In the genomic region with DNA sequence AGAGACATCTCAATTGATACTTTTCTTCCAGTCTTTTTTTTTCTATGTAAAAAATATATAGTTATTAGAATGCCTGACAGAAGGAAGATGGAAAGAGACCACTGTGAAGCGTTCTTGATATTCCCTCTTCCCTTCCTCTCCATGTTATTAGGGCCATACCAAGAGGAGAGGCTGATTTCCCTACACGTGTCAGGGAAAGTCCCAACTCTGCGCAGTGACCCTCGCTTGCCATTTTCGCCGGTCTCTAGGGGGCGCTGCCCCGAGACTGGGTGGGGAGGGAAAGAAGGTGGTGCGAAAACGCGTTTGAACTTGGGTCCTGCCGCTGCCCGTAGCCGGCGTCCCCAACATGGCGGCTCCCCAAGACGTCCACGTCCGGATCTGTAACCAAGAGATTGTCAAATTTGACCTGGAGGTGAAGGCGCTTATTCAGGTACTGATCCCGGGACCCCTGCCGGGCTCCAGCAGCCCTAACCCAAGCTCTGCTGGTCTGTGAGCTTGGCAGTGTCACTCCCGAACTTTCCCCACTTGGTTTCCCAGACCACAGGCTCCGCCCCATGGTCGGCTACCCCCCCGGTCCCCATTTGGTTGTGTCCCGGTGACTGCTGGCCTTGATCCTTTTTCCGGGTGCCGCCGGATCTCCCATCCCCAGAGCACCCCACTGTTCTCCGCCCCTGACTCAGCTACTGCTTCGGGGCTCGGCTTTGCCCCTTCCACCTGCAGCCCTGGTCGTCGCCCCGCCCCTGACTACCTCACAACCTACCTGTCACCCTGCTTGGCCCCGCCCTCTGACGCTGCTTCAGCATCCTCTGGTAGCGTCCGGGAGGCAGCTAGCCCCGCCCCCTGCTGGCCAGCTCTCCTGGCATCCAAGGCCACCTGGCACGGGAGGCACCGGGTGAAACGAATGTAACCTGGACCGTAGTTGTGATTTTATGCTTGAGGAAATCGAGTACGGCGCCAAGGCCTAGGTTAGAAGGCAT, we compare ENCODE assay signal across 8 cellular contexts. TPM values are rescaled to one million over a fixed set of nuclear protein-coding genes. Genes with fewer than 3 reads are reported as not detected.
A peak's percentile ranks its signal among the peaks of the same experiment; 100 is the strongest.
DNase-seq lines count a peak whose midpoint lies in the region; ATAC-seq and TF ChIP-seq lines count a peak whose summit lies in the region.

A gene with protein sequence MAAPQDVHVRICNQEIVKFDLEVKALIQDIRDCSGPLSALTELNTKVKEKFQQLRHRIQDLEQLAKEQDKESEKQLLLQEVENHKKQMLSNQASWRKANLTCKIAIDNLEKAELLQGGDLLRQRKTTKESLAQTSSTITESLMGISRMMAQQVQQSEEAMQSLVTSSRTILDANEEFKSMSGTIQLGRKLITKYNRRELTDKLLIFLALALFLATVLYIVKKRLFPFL (plus strand): TSS at position 332 of the 977 bp plus-strand sequence. CDS start 15 bp downstream, at position 347.

- H3K9ac ChIP-seq in skeletal muscle tissue (ENCODE audit: low read depth in 1 of 3, low read length in 3 of 3): peak within 1 kb of the TSS; percentile 85 to 95 (median 88)

- TF ChIP-seq CTCF in AG04450 (IDR thresholded peaks at IDR 0.05; ENCODE audit: low read depth, low read length) (peak; percentile 99), VCaP (conservative IDR thresholded peaks at IDR 0.05) (peak; percentile 88), breast epithelium (IDR thresholded peaks at IDR 0.05) (peak; percentile 89 to 93 (median 93))

- peak; percentile 31 for TF ChIP-seq POLR2A in breast epithelium (IDR thresholded peaks at IDR 0.05)

- ATAC-seq in GM18873 (IDR thresholded peaks at IDR 0.05; ENCODE audit: low FRiP score, unreplicated experiment) (peak; percentile 82), HG03139 (IDR thresholded peaks at IDR 0.05; ENCODE audit: unreplicated experiment) (peak; percentile 93)

- no peaks in the 10 kb centered on the region for H3K27me3 ChIP-seq in AG04450 (ENCODE audit: control insufficient read depth, insufficient read depth, low read length)
- H3K27me3 ChIP-seq in breast epithelium: no peaks in the 10 kb centered on the region
- no peaks in the 10 kb centered on the region for H3K27me3 ChIP-seq in skeletal muscle tissue (ENCODE audit: control insufficient read depth in 3 of 3, insufficient read depth in 3 of 3, low read length in 3 of 3)

- H3K4me1 ChIP-seq in breast epithelium (no peaks in the 10 kb centered on the region), skeletal muscle tissue (ENCODE audit: control insufficient read depth in 3 of 3, insufficient read depth in 3 of 3, low read length in 3 of 3) (peaks cover 5 to 10% (median 5%) of the 10 kb centered on the region in 3 donors)

- peak within 1 kb of the TSS; percentile 100 for H3K4me3 ChIP-seq in AG04450 (ENCODE audit: low read depth, low read length)
- peak within 1 kb of the TSS; percentile 76 to 91 (median 81) for H3K4me3 ChIP-seq in breast epithelium
- H3K4me3 ChIP-seq in iPS-18c (ENCODE audit: insufficient read depth, low read depth, low read length): peak within 1 kb of the TSS; percentile 95
- peak within 1 kb of the TSS; percentile 90 to 97 (median 90) for H3K4me3 ChIP-seq in skeletal muscle tissue (ENCODE audit: low read length in 3 of 3)

- DNase-seq in AG04450 (ENCODE audit: low read depth, low spot score): peak; percentile 91
- DNase-seq in NCI-H2196 treated with DMSO at 0.1 percent for 48 hours (lab: John Stamatoyannopoulos, UW; ENCODE audit: unreplicated experiment): peak; percentile 92
- peak; percentile 98 to 99 for DNase-seq in breast epithelium (ENCODE audit: low spot score in 2 of 2)

- H3K36me3 ChIP-seq in breast epithelium: no peaks in the 10 kb centered on the region
- peaks cover 9 to 12% (median 9%) of the 10 kb centered on the region in 3 donors for H3K36me3 ChIP-seq in skeletal muscle tissue (ENCODE audit: control insufficient read depth in 3 of 3, insufficient read depth in 3 of 3, low read length in 3 of 3)

- CTCF ChIA-PET in AG04450 (lab: Charles Lee): interaction anchor here (0.5 to 3.3 kb wide), 16 partner anchors 9 to 471 kb away, joined by 3 to 20 read pairs (median 4); a partner anchor contains a TSS

- H3K9me3 ChIP-seq in AG04450 (ENCODE audit: control insufficient read depth, insufficient read depth, low read length) (peaks cover 3% of the 10 kb centered on the region; the same call in 1 of the 2 replicates), breast epithelium (no peaks in the 10 kb centered on the region), iPS-18c (ENCODE audit: control insufficient read depth, insufficient read depth, low read length) (no peaks in the 10 kb centered on the region), skeletal muscle tissue (ENCODE audit: control insufficient read depth in 3 of 3, low read length in 3 of 3) (no peaks in the 10 kb centered on the region)

- POLR2A ChIA-PET in AG04450 (lab: Yijun Ruan, JAX): interaction anchor here (0.6 kb wide), 2 partner anchors 86 to 206 kb away, joined by 3 to 4 read pairs; no protein-coding TSS in a partner anchor

- H3K27ac ChIP-seq in AG04450 (ENCODE audit: low read depth, low read length) (peak within 1 kb of the TSS; percentile 69), VCaP (peak within 1 kb of the TSS; percentile 80), breast epithelium (peak within 1 kb of the TSS; percentile 93 to 99), skeletal muscle tissue (ENCODE audit: low read depth, low read length) (peak within 1 kb of the TSS; percentile 83)

- intact Hi-C loops in breast epithelium (cut with DNase I; ENCODE audit: low total_unique reads): no loop called here

RNA-seq across cellular contexts. Expression of the gene that starts here (rescaled TPM):
- 23.5 TPM in 2 replicates for polyA plus RNA-seq in AG04450 (2011; rRNA removed)
- 14.4 and 18.2 TPM in 2 replicates for polyA minus RNA-seq in AG04450 (2011; rRNA and poly(A)+ RNA removed)
- total RNA-seq in breast epithelium (10 to 100 TPM; 11.1 to 12.9 (median 11.7) TPM), skeletal muscle tissue (15.7 TPM)

Comparison
In these comparisons a context has a peak if more than half of its experiments do, and no peak if none do; other contexts are left out.
1. Peak in every context shown above with its lines: DNase-seq, ATAC-seq, H3K4me3 ChIP-seq and H3K27ac ChIP-seq.